In the genomic region with DNA sequence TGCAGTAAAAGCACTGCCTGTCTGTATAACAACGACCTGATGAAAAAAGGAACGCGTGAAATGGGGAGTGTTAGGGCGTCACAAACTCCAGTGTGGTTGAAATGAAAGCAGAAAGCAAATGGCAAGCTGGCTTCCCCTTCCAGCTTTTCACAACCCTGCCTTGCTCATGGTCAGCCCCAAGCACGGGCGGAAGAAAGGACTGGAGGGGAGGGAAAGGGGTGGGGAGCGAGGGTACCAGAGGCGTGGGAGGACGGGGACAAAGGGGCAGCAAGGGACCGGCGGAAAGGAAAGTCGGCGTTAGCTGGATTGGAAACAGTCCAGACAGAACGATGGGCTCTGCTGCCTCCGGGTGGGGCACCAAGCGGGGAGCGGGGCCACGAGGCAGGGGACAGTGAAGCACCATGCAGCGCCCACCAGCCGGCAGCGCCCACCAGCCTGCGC, we compare ENCODE assay signal across 8 cellular contexts. TPM values are rescaled to one million over a fixed set of nuclear protein-coding genes. Genes with fewer than 3 reads are reported as not detected.
DNase-seq lines count a peak whose midpoint lies in the region; ATAC-seq and TF ChIP-seq lines count a peak whose summit lies in the region.

No MANE protein-coding gene starts in this region.

- H3K79me2 ChIP-seq in fibroblast of lung (ENCODE audit: control insufficient read depth, insufficient read depth, low read length) (peaks cover 64% of the 10 kb centered on the region), neural progenitor cell (ENCODE audit: low read depth) (peaks cover 88% of the 10 kb centered on the region)

- peaks cover 4% of the 10 kb centered on the region for H3K4me1 ChIP-seq in fibroblast of lung (ENCODE audit: control insufficient read depth, extremely low read depth, insufficient read depth, low read length)
- H3K4me1 ChIP-seq in neural progenitor cell = peaks cover 17% of the 10 kb centered on the region

- H3K27me3 Mint-ChIP-seq in IgD-negative memory B cell = no peaks in the 10 kb centered on the region
- peaks cover 9% of the 10 kb centered on the region for H3K27me3 Mint-ChIP-seq in neural progenitor cell (ENCODE audit: insufficient read depth, low read depth)

- H3K27ac ChIP-seq in WERI-Rb-1 = peak overlapping the region; percentile 93
- peak overlapping the region; percentile 95 for H3K27ac ChIP-seq in fibroblast of lung (ENCODE audit: insufficient read depth, low read length)
- H3K27ac ChIP-seq in neural progenitor cell = peak overlapping the region; percentile 91

- no peaks in the 10 kb centered on the region for H3K9me3 ChIP-seq in WERI-Rb-1 (ENCODE audit: severe bottlenecking)
- no peaks in the 10 kb centered on the region for H3K9me3 ChIP-seq in fibroblast of lung (ENCODE audit: control insufficient read depth, insufficient read depth, low read depth, low read length)
- no peaks in the 10 kb centered on the region for H3K9me3 ChIP-seq in neural progenitor cell (ENCODE audit: low read depth)

- peak; percentile 39 for ATAC-seq in GM21528 (IDR thresholded peaks at IDR 0.05; ENCODE audit: low FRiP score, unreplicated experiment)

- H3K27me3 ChIP-seq in WERI-Rb-1 (ENCODE audit: insufficient read depth, low read depth, severe bottlenecking) (no peaks in the 10 kb centered on the region), fibroblast of lung (ENCODE audit: control insufficient read depth, insufficient read depth, low read length) (no peaks in the 10 kb centered on the region), neural progenitor cell (no peaks in the 10 kb centered on the region)

- TF ChIP-seq CTCF in WERI-Rb-1 (IDR thresholded peaks at IDR 0.05; ENCODE audit: low read depth, low read length) = no peak
- no peak for TF ChIP-seq CTCF in fibroblast of lung (conservative IDR thresholded peaks at IDR 0.05 in 1 of 2, IDR thresholded peaks at IDR 0.05 in 1 of 2; ENCODE audit: low read depth in 1 of 2, low read length in 2 of 2)
- peak; percentile 23 for TF ChIP-seq CTCF in neural progenitor cell (IDR thresholded peaks at IDR 0.05)

- H3K4me3 ChIP-seq in GM08714 (ENCODE audit: low read length) = peak overlapping the region; percentile 59; the same call in 1 of the 2 replicates
- H3K4me3 ChIP-seq in WERI-Rb-1 (ENCODE audit: low read depth, low read length) = peak overlapping the region; percentile 61
- peak overlapping the region; percentile 56 to 65 (median 56) for H3K4me3 ChIP-seq in fibroblast of lung (replicated peaks in 1 of 4; ENCODE audit: control extremely low read depth in 1 of 4, insufficient read depth in 1 of 4, low read depth in 3 of 4, low read length in 4 of 4)
- H3K4me3 ChIP-seq in neural progenitor cell = peak overlapping the region; percentile 43

- H3K9ac ChIP-seq in fibroblast of lung (ENCODE audit: insufficient read depth, low read length) (peak overlapping the region; percentile 76), neural progenitor cell (peak overlapping the region; percentile 28)

- H4K20me1 ChIP-seq in fibroblast of lung (ENCODE audit: control insufficient read depth, extremely low read depth, insufficient read depth, low read length) (no peaks in the 10 kb centered on the region), neural progenitor cell (ENCODE audit: low read depth) (peaks cover 3% of the 10 kb centered on the region)

- H2AFZ ChIP-seq in fibroblast of lung (ENCODE audit: low read length) = peak overlapping the region; percentile 64
- H2AFZ ChIP-seq in neural progenitor cell (replicated peaks) = peak overlapping the region; percentile 84

- peaks cover 5% of the 10 kb centered on the region for H3K36me3 ChIP-seq in WERI-Rb-1
- peaks cover 2% of the 10 kb centered on the region for H3K36me3 ChIP-seq in fibroblast of lung (ENCODE audit: control insufficient read depth, insufficient read depth, low read length)
- H3K36me3 ChIP-seq in neural progenitor cell = no peaks in the 10 kb centered on the region

- H3K9me3 Mint-ChIP-seq in IgD-negative memory B cell = no peaks in the 10 kb centered on the region
- H3K9me3 Mint-ChIP-seq in neural progenitor cell = no peaks in the 10 kb centered on the region

- peaks cover 38% of the 10 kb centered on the region for H3F3A ChIP-seq in neural progenitor cell (ENCODE audit: low read depth)

- H3K4me2 ChIP-seq in fibroblast of lung (ENCODE audit: extremely low read depth, insufficient read depth, low read length) (peak overlapping the region; percentile 96), neural progenitor cell (peak overlapping the region; percentile 83)

- H3K4me1 Mint-ChIP-seq in IgD-negative memory B cell = peaks cover 11 to 26% (median 15%) of the 10 kb centered on the region in 3 donors
- peaks cover 29% of the 10 kb centered on the region for H3K4me1 Mint-ChIP-seq in neural progenitor cell

- H3K4me3 Mint-ChIP-seq in IgD-negative memory B cell (peak overlapping the region; percentile 77 to 88 (median 84)), neural progenitor cell (peak overlapping the region; percentile 86)

- H3K27ac Mint-ChIP-seq in IgD-negative memory B cell (peak overlapping the region; percentile 16 to 91 (median 43)), neural progenitor cell (peak overlapping the region; percentile 99)

- H3K36me3 Mint-ChIP-seq in IgD-negative memory B cell = no peaks in the 10 kb centered on the region
- H3K36me3 Mint-ChIP-seq in neural progenitor cell = peaks cover 3% of the 10 kb centered on the region

- DNase-seq in WERI-Rb-1 (peak; percentile 71), fibroblast of lung (ENCODE audit: low read depth in 2 of 2) (peak; percentile 33 to 36), neural progenitor cell (ENCODE audit: low spot score) (no peak), SK-N-DZ (ENCODE audit: low spot score) (no peak), D341Med (ENCODE audit: low spot score) (no peak)

RNA-seq across cellular contexts. Expression of gene VPS26C, which starts 9.6 kb away (rescaled TPM):
- 64.8 TPM for polyA plus RNA-seq in IgD-negative memory B cell
- 68.8 and 84.4 TPM in 2 replicates for total RNA-seq in fibroblast of lung
- polyA plus RNA-seq in fibroblast of lung = 55.9 and 61.4 TPM in 2 replicates
- polyA plus RNA-seq in fibroblast of lung (2012) = 39.2 and 47.7 TPM in 2 replicates
- polyA minus RNA-seq in fibroblast of lung (ENCODE audit: low replicate concordance) = 45.0 and 47.4 TPM in 2 replicates
- total RNA-seq in neural progenitor cell (ENCODE audit: low replicate concordance) = 60.2 and 80.5 TPM in 2 replicates
- 39.8 and 47.4 TPM in 2 replicates for polyA plus RNA-seq in SK-N-DZ (2014; cell fraction: cytosol; rRNA removed)
- polyA plus RNA-seq in SK-N-DZ (2014; cell fraction: nucleus; rRNA removed) = 30.2 and 40.5 TPM in 2 replicates

Comparison
In these comparisons a context has a peak if more than half of its experiments do, and no peak if none do; other contexts are left out.
1. DNase-seq: peak in WERI-Rb-1 (single experiment) and fibroblast of lung (2 of 2); none in neural progenitor cell (single experiment), SK-N-DZ (single experiment) and D341Med (single experiment).
2. Peak in every context shown above with its lines, with median percentiles within 50 percentile points of each other: H3K4me3 ChIP-seq and H3K27ac ChIP-seq.